In the genomic region with DNA sequence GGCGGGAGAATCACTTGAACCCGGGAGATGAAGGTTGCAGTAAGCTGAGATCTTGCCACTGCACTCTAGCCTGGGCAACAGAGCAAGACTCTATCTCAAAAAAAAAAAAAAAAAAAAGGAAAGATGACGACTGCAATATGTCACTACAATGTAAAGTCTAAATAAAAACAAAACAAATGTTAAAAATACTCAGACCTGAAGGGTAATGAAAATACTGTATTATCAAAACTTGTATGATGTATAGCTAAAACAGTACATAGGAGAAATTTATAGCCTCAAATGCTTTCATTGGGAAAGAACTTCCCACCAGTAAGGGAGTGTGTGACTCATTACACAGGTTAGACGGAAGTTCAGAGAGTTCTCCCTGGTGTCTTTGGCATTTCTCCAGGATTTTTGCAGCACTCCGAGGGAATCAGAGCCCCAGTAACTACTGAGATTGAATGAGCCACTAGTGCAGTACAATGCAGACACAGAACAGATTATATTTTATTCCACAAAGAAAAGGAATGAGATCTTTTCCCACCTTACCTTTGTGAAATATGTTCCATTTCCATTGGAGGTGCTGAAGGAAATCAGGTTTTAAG, we compare ENCODE assay signal across 1 cellular context.
TF ChIP-seq lines count a peak whose summit lies in the region.

No MANE protein-coding gene starts in this region.

TF ChIP-seq in HCT116, 20 proteins besides CTCF, POLR2A, EP300 and RAD21 (continued from another document):
- TF ChIP-seq, protein P1, sequence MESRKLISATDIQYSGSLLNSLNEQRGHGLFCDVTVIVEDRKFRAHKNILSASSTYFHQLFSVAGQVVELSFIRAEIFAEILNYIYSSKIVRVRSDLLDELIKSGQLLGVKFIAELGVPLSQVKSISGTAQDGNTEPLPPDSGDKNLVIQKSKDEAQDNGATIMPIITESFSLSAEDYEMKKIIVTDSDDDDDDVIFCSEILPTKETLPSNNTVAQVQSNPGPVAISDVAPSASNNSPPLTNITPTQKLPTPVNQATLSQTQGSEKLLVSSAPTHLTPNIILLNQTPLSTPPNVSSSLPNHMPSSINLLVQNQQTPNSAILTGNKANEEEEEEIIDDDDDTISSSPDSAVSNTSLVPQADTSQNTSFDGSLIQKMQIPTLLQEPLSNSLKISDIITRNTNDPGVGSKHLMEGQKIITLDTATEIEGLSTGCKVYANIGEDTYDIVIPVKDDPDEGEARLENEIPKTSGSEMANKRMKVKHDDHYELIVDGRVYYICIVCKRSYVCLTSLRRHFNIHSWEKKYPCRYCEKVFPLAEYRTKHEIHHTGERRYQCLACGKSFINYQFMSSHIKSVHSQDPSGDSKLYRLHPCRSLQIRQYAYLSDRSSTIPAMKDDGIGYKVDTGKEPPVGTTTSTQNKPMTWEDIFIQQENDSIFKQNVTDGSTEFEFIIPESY (IDR thresholded peaks at IDR 0.05; ENCODE audit: extremely low read depth, insufficient replicate concordance, low read length): no peak
- TF ChIP-seq, protein P2, sequence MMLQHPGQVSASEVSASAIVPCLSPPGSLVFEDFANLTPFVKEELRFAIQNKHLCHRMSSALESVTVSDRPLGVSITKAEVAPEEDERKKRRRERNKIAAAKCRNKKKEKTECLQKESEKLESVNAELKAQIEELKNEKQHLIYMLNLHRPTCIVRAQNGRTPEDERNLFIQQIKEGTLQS (IDR thresholded peaks at IDR 0.05): no peak
- TF ChIP-seq CEBPB (IDR thresholded peaks at IDR 0.05; ENCODE audit: low read depth): peak; percentile 51
- peak; percentile 34; the same call in 1 of the 2 replicates for TF ChIP-seq POLR2AphosphoS5 (IDR thresholded peaks at IDR 0.05; ENCODE audit: low read depth, low read length)
- no peak for TF ChIP-seq ZNF274 (IDR thresholded peaks at IDR 0.05; ENCODE audit: low read depth, low read length)
- TF ChIP-seq ZFX (IDR thresholded peaks at IDR 0.05): no peak
- 0 out of 2 replicates have a peak, but pooled peaks have one; percentile 22 for TF ChIP-seq ELF1 (IDR thresholded peaks at IDR 0.05; ENCODE audit: borderline replicate concordance, low read depth)
- TF ChIP-seq SIN3A (IDR thresholded peaks at IDR 0.05; ENCODE audit: low read depth): no peak
- no peak for TF ChIP-seq EZH2phosphoT487 (IDR thresholded peaks at IDR 0.05; ENCODE audit: borderline replicate concordance)
TF ChIP-seq in HCT116: peak in this region for 9.
